ENCODE assay signal across 8 cellular contexts in the genomic region with DNA sequence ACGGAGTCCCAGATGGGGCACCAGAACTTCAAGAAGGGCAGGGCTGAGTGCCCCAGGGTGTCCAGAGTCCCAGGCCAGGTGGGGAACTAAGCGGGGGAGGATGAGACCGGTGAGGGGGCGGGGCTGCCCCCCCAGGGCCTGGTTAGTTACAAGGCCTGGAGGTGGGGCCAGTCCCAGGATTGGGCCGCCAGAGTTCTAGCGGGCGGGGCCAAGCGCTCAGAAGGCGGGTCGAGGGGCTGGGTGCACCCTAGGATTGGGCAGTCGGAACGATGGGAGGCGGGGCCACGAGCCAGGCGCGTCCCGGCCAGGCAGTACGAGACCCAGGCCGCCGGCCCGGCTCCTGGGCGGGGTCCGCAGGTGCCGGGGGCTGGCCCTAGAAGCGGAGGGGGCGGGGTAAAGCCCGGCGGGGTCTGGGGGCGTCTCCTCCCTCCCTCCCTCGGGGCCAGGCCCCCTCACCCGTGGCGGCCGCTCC. TPM values are rescaled to one million over a fixed set of nuclear protein-coding genes. Genes with fewer than 3 reads are reported as not detected.
DNase-seq lines count a peak whose midpoint lies in the region; ATAC-seq and TF ChIP-seq lines count a peak whose summit lies in the region.

No MANE protein-coding gene starts in this region.

- WGBS in right lobe of liver (ENCODE audit: insufficient coverage, low coverage, low lambda C conversion rate, missing lambda C conversion rate): 13% methylated on average over 2 of the region's 33 CpGs

- DNase-seq in C1 segment of cervical spinal cord (lab: John Stamatoyannopoulos, UW) (peak; percentile 72 to 97 (median 88)), NCI-H69 (lab: John Stamatoyannopoulos, UW) (peak; percentile 98), dermis blood vessel endothelial cell (peak; percentile 97), right lobe of liver (peak; percentile 99)
- peak; percentile 96 for DNase-seq in activated CD4-positive, alpha-beta T cell treated with anti-CD3 and anti-CD28 coated beads, Interleukin-2, amount 50 U/mL, for 4 hours
- peak; percentile 96 for DNase-seq in stimulated activated CD4-positive, alpha-beta T cell treated with anti-CD3 and anti-CD28 coated beads, Interleukin-4, amount 100 ng/mL, for 24 hours

- intact Hi-C loops in right lobe of liver (cut with DNase I): no loop called here

- H3K27ac ChIP-seq in right lobe of liver: peak overlapping the region; percentile 74 to 88 (median 81)

- no peaks in the 10 kb centered on the region for H3K9me3 ChIP-seq in right lobe of liver

- H3K36me3 ChIP-seq in right lobe of liver: no peaks in the 10 kb centered on the region

- peak overlapping the region; percentile 73 to 89 (median 86) for H3K4me3 ChIP-seq in right lobe of liver

- ATAC-seq in GM19397 (IDR thresholded peaks at IDR 0.05; ENCODE audit: unreplicated experiment) (peak; percentile 84), HG03558 (IDR thresholded peaks at IDR 0.05; ENCODE audit: extremely low read depth, unreplicated experiment) (peak; percentile 70), right lobe of liver (peak; percentile 92 to 98 (median 94))

- H3K4me1 ChIP-seq in right lobe of liver: peaks cover 0 to 11% (median 0%) of the 10 kb centered on the region in 4 donors

- no peak for TF ChIP-seq POLR2A in right lobe of liver (IDR thresholded peaks at IDR 0.05)

- no peak for TF ChIP-seq CTCF in right lobe of liver (IDR thresholded peaks at IDR 0.05)

- H3K27me3 ChIP-seq in right lobe of liver: no peaks in the 10 kb centered on the region

RNA-seq across cellular contexts. Expression of gene ZNF653, which starts 0.6 kb away (rescaled TPM):
- total RNA-seq in dermis blood vessel endothelial cell (5.1 and 12.4 TPM in 2 replicates), right lobe of liver (1 to 10 TPM; 2.7 to 7.0 (median 3.9) TPM)

RNA-seq across cellular contexts. Expression of gene ECSIT, which starts 23.9 kb away (rescaled TPM):
- total RNA-seq in dermis blood vessel endothelial cell (36.8 and 37.6 TPM in 2 replicates), right lobe of liver (10 to 100 TPM; 25.0 to 45.5 (median 37.7) TPM)

RNA-seq across cellular contexts. Expression of gene ELAVL3, which starts 24.2 kb away (rescaled TPM):
- total RNA-seq in dermis blood vessel endothelial cell (not detected in 2 replicates), right lobe of liver (not detected)

RNA-seq across cellular contexts. Expression of gene CNN1, which starts 33.6 kb away (rescaled TPM):
- total RNA-seq in dermis blood vessel endothelial cell (0.19 and 1.2 TPM in 2 replicates), right lobe of liver (1 to 10 TPM in 4 of 6 experiments, under 1 TPM in 2; 0.71 to 8.5 (median 1.0) TPM)

RNA-seq across cellular contexts. Expression of gene ELOF1, which starts 54.0 kb away (rescaled TPM):
- total RNA-seq in dermis blood vessel endothelial cell (16.9 and 24.5 TPM in 2 replicates), right lobe of liver (10 to 100 TPM; 21.9 to 33.5 (median 24.9) TPM)

Comparison
In these comparisons a context has a peak if more than half of its experiments do, and no peak if none do; other contexts are left out.
1. Peak in every context shown above with its lines: DNase-seq, ATAC-seq, H3K4me3 ChIP-seq and H3K27ac ChIP-seq.